Comparison of ENCODE assay signal across 24 cellular contexts in the genomic region with DNA sequence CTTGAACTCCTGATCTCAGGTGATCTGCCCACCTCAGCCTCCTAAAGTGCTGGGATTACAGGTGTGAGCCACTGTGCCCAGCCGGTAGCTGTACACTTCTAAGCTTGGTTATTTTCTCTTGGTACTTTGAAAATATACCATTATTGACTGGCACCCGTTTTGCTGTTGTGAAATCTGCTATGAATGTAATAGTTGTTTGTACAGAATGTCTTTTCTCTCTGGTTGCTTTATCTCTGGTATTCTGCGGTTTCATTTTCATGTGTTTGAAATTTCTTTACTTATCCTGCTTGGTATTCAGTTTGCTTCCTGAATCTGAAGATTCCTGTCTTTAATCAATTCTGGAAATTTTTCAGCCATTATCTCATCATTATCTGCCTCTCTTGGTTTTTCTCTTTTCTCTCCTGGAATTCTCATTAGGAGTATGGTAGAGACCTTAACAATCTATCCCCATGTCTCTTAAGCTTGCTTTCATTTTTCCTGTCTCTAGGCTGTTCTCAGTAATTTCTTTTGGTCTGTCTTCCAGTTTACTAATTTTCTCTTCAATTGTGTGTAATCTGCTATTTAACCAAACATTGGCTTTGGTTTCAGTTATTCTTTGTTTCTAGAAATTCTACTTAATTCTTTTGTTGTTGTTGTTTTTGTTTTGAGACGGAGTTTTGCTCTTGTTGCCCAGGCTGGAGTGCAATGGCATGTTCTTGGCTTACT. TPM values are rescaled to one million over a fixed set of nuclear protein-coding genes. Genes with fewer than 3 reads are reported as not detected.
DNase-seq lines count a peak whose midpoint lies in the region; ATAC-seq and TF ChIP-seq lines count a peak whose summit lies in the region.
"Had no signal": no experiment of that assay in that cellular context is flagged by ENCODE, and none has a peak within 500 bp of the region (broad histone marks: within the 10 kb centered on the region; RNA-seq: fewer than 3 reads in every experiment).

No MANE protein-coding gene starts in this region.

- no peaks in the 10 kb centered on the region for H3K27me3 ChIP-seq in SK-N-SH (ENCODE audit: insufficient read depth)
- no peaks in the 10 kb centered on the region for H3K27me3 ChIP-seq in CD4-positive, alpha-beta T cell (ENCODE audit: control insufficient read depth, insufficient read depth, low read length)
- no peaks in the 10 kb centered on the region for H3K27me3 ChIP-seq in aorta (ENCODE audit: control insufficient read depth in 1 of 2, insufficient read depth in 2 of 2, low read length in 1 of 2)
- H3K27me3 ChIP-seq: SJCRH30 had no signal

- H3K4me3 Mint-ChIP-seq in CD4-positive, alpha-beta T cell, result peak overlapping the region; percentile 11
- H3K4me3 Mint-ChIP-seq: B cell had no signal

- no peaks in the 10 kb centered on the region for H3K27me3 Mint-ChIP-seq in CD4-positive, alpha-beta T cell
- H3K27me3 Mint-ChIP-seq: B cell; CD8-positive, alpha-beta memory T cell had no signal

- H3K36me3 ChIP-seq in SK-N-SH (replicated peaks in 1 of 2; ENCODE audit: control insufficient read depth in 1 of 2, insufficient read depth in 2 of 2, low read length in 1 of 2) (peaks cover 0 to 18% of the 10 kb centered on the region in 2 experiments), aorta (ENCODE audit: control insufficient read depth in 1 of 2, insufficient read depth in 2 of 2, low read length in 1 of 2) (no peaks in the 10 kb centered on the region)

- peaks cover 20% of the 10 kb centered on the region for H3K79me2 ChIP-seq in SK-N-SH (ENCODE audit: insufficient read depth)

- H3K9me2 ChIP-seq in SK-N-SH, result no peaks in the 10 kb centered on the region

- peaks cover 8% of the 10 kb centered on the region for H4K20me1 ChIP-seq in SK-N-SH (ENCODE audit: insufficient read depth)

- ATAC-seq in SK-N-SH treated with all-trans-retinoic acid at 6 μM for 48 hours (no peak), aorta (ENCODE audit: low FRiP score) (no peak), GM19328 (IDR thresholded peaks at IDR 0.05; ENCODE audit: unreplicated experiment) (no peak)
- no peak for ATAC-seq in CD4-positive, alpha-beta T cell (ENCODE audit: poor library complexity)
- ATAC-seq: Right ventricle myocardium inferior had no signal

- no peak overlapping the region for H3K4me3 ChIP-seq in SK-N-SH (ENCODE audit: low read depth in 2 of 2, low read length in 1 of 2)
- no peak overlapping the region for H3K4me3 ChIP-seq in aorta (ENCODE audit: low read length in 2 of 2)
- H3K4me3 ChIP-seq: PC-9, SJCRH30 had no signal

- H3K9me3 Mint-ChIP-seq in CD4-positive, alpha-beta T cell, result no peaks in the 10 kb centered on the region
- H3K9me3 Mint-ChIP-seq: CD8-positive, alpha-beta memory T cell had no signal

- POLR2A ChIA-PET in SK-N-SH (lab: Yijun Ruan, JAX), result no interaction called here
- POLR2A ChIA-PET in CD4-positive, alpha-beta T cell (lab: Charles Lee), result no interaction called here

- no peak for DNase-seq in SK-N-SH
- DNase-seq in CD4-positive, alpha-beta T cell, result no peak
- DNase-seq in amniotic epithelial cell (ENCODE audit: low read depth), result peak; percentile 94
- DNase-seq in fibroblast of gingiva (ENCODE audit: low read depth), result peak; percentile 26
- DNase-seq in NCI-H187 (lab: John Stamatoyannopoulos, UW), result no peak
- no peak for DNase-seq in aorta
- DNase-seq: Calu3; CD8-positive, alpha-beta memory T cell; DMS79 treated with DMSO at 0.1 percent for 48 hours; GF-D8; KBM-7; MV-4-11; NCI-H1105; NCI-H2029; NCI-H446 treated with DMSO at 0.1 percent for 48 hours; NCI-H526; PC-9; SJCRH30 had no signal

- intact Hi-C loops in CD4-positive, alpha-beta T cell (cut with DNase I, micrococcal nuclease), result loop anchor here in 1 of 2 experiments (5.0 kb wide), 1 partner anchor 655 kb away; a partner anchor contains a TSS
- intact Hi-C loops in aorta (cut with DNase I), result no loop called here

- H3K27ac Mint-ChIP-seq in CD4-positive, alpha-beta T cell, result no peak overlapping the region
- H3K27ac Mint-ChIP-seq: B cell had no signal

- H3K4me1 ChIP-seq in SK-N-SH (ENCODE audit: control insufficient read depth in 1 of 2, insufficient read depth in 2 of 2, low read depth in 1 of 2, low read length in 1 of 2) (peaks cover 0 to 2% of the 10 kb centered on the region in 2 experiments; a peak in 1 of 4 replicates), aorta (ENCODE audit: control insufficient read depth in 1 of 2, insufficient read depth in 2 of 2, low read length in 2 of 2) (peaks cover 0 to 2% of the 10 kb centered on the region in 2 donors)

- no peak overlapping the region for H3K9ac ChIP-seq in SK-N-SH

- no peak for TF ChIP-seq EP300 in SK-N-SH (IDR thresholded peaks at IDR 0.05; ENCODE audit: borderline replicate concordance in 1 of 2, low read depth in 1 of 2, low read length in 1 of 2)

- TF ChIP-seq RAD21 in SK-N-SH (IDR thresholded peaks at IDR 0.05; ENCODE audit: low read length), result no peak

- peaks cover 17% of the 10 kb centered on the region for H3K36me3 Mint-ChIP-seq in CD4-positive, alpha-beta T cell (ENCODE audit: low read depth)

- H3K4me1 Mint-ChIP-seq in CD4-positive, alpha-beta T cell (ENCODE audit: low read depth), result peaks cover 19% of the 10 kb centered on the region

- peaks cover 5% of the 10 kb centered on the region; the same call in 1 of the 2 replicates for H3K9me3 ChIP-seq in SK-N-SH
- H3K9me3 ChIP-seq in CD4-positive, alpha-beta T cell (ENCODE audit: control insufficient read depth, low read length), result no peaks in the 10 kb centered on the region
- no peaks in the 10 kb centered on the region for H3K9me3 ChIP-seq in aorta (ENCODE audit: control insufficient read depth, low read length)
- H3K9me3 ChIP-seq: SJCRH30 had no signal

- no peak for TF ChIP-seq CTCF in SK-N-SH (IDR thresholded peaks at IDR 0.05)
- TF ChIP-seq CTCF in CD4-positive, alpha-beta T cell (IDR thresholded peaks at IDR 0.05), result no peak

- no peak overlapping the region for H2AFZ ChIP-seq in SK-N-SH (ENCODE audit: low read depth)
- H2AFZ ChIP-seq: PC-9 had no signal

- WGBS in SK-N-SH (ENCODE audit: low lambda C conversion rate), result 94% methylated on average over 4 of the region's 4 CpGs
- 98 to 99% methylated on average over 4 of the region's 4 CpGs for WGBS in aorta, 2 donors

- no peak overlapping the region for H3K4me2 ChIP-seq in SK-N-SH
- H3K4me2 ChIP-seq: PC-9 had no signal

- peaks cover 14% of the 10 kb centered on the region for H3F3A ChIP-seq in SK-N-SH (replicated peaks; ENCODE audit: insufficient read depth)

- H3K27ac ChIP-seq in SK-N-SH (ENCODE audit: low read depth in 2 of 2, low read length in 1 of 2), result no peak overlapping the region
- H3K27ac ChIP-seq in CD4-positive, alpha-beta T cell (ENCODE audit: low read depth, low read length), result no peak overlapping the region
- H3K27ac ChIP-seq in aorta (ENCODE audit: low read depth in 1 of 2, low read length in 2 of 2), result no peak overlapping the region
- H3K27ac ChIP-seq: 22Rv1, C4-2B, PC-9, SJCRH30 had no signal

- CTCF ChIA-PET in SK-N-SH (lab: Yijun Ruan, JAX), result no interaction called here
- CTCF ChIA-PET in CD4-positive, alpha-beta T cell (lab: Charles Lee), result no interaction called here

TF ChIP-seq in SK-N-SH treated with all-trans-retinoic acid at 6 μM for 48 hours, 23 proteins besides CTCF, POLR2A, EP300 and RAD21:
- TF ChIP-seq ISL1 (CRISPR knock-in tag; IDR thresholded peaks at IDR 0.05) (no peak), ZFP30 (CRISPR knock-in tag; IDR thresholded peaks at IDR 0.05) (peak; percentile 98)
TF ChIP-seq in SK-N-SH treated with all-trans-retinoic acid at 6 μM for 48 hours: peak in this region for 1.

TF ChIP-seq in SK-N-SH, 30 proteins besides CTCF, POLR2A, EP300 and RAD21 (continues in another document):
- TF ChIP-seq EZH2phosphoT487 (IDR thresholded peaks at IDR 0.05; ENCODE audit: borderline replicate concordance, low read depth) (no peak), RFX5 (IDR thresholded peaks at IDR 0.05; ENCODE audit: low read length) (no peak), SMC3 (IDR thresholded peaks at IDR 0.05; ENCODE audit: low read depth, low read length) (no peak), MXI1 (IDR thresholded peaks at IDR 0.05; ENCODE audit: low read depth, low read length) (no peak), TAF1 (IDR thresholded peaks at IDR 0.05; ENCODE audit: borderline replicate concordance, low read depth, low read length) (no peak)
- TF ChIP-seq, protein P1, sequence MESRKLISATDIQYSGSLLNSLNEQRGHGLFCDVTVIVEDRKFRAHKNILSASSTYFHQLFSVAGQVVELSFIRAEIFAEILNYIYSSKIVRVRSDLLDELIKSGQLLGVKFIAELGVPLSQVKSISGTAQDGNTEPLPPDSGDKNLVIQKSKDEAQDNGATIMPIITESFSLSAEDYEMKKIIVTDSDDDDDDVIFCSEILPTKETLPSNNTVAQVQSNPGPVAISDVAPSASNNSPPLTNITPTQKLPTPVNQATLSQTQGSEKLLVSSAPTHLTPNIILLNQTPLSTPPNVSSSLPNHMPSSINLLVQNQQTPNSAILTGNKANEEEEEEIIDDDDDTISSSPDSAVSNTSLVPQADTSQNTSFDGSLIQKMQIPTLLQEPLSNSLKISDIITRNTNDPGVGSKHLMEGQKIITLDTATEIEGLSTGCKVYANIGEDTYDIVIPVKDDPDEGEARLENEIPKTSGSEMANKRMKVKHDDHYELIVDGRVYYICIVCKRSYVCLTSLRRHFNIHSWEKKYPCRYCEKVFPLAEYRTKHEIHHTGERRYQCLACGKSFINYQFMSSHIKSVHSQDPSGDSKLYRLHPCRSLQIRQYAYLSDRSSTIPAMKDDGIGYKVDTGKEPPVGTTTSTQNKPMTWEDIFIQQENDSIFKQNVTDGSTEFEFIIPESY (IDR thresholded peaks at IDR 0.05; ENCODE audit: borderline replicate concordance, low read depth), result no peak
- TF ChIP-seq, protein P2, sequence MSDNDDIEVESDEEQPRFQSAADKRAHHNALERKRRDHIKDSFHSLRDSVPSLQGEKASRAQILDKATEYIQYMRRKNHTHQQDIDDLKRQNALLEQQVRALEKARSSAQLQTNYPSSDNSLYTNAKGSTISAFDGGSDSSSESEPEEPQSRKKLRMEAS (IDR thresholded peaks at IDR 0.05; ENCODE audit: low read depth), result no peak

RNA-seq across cellular contexts. Expression of a gene that starts 2.8 kb away (rescaled TPM):
- polyA plus RNA-seq in SK-N-SH (2012; rRNA removed) (27.9 and 28.8 TPM in 2 replicates), aorta (10 to 100 TPM; 14.2 to 18.3 TPM)
- 36.1 and 40.8 TPM in 2 replicates for polyA plus RNA-seq in SK-N-SH (2012; cell fraction: cytosol; rRNA removed)
- 11.3 and 21.3 TPM in 2 replicates for polyA plus RNA-seq in SK-N-SH (2012; cell fraction: nucleus; rRNA removed)
- total RNA-seq in CD4-positive, alpha-beta T cell, result 10 to 100 TPM; 36.2 to 41.7 TPM
- total RNA-seq in aorta, result 10 to 100 TPM; 56.0 to 59.5 TPM

RNA-seq across cellular contexts. Expression of a gene that starts 24.6 kb away (rescaled TPM):
- polyA plus RNA-seq in SK-N-SH (2012; rRNA removed) (15.5 and 20.6 TPM in 2 replicates), aorta (10 to 100 TPM; 11.5 to 15.3 TPM)
- polyA plus RNA-seq in SK-N-SH (2012; cell fraction: cytosol; rRNA removed), result 27.4 and 31.1 TPM in 2 replicates
- 4.9 and 7.4 TPM in 2 replicates for polyA plus RNA-seq in SK-N-SH (2012; cell fraction: nucleus; rRNA removed)
- total RNA-seq in CD4-positive, alpha-beta T cell, result 10 to 100 TPM; 13.3 to 13.9 TPM
- 10 to 100 TPM; 13.6 to 16.7 TPM for total RNA-seq in aorta

RNA-seq across cellular contexts. Expression of a gene that starts 24.8 kb away (rescaled TPM):
- polyA plus RNA-seq in SK-N-SH (2012; rRNA removed) (2.6 and 3.0 TPM in 2 replicates), aorta (1 to 10 TPM; 1.4 to 1.8 TPM)
- polyA plus RNA-seq in SK-N-SH (2012; cell fraction: cytosol; rRNA removed), result 4.3 and 5.2 TPM in 2 replicates
- 0.50 and 0.89 TPM in 2 replicates for polyA plus RNA-seq in SK-N-SH (2012; cell fraction: nucleus; rRNA removed)
- under 1 TPM; 0.36 to 0.64 TPM for total RNA-seq in CD4-positive, alpha-beta T cell
- total RNA-seq in aorta, result 1 to 10 TPM in 1 of 2 donors, under 1 TPM in 1; 0.84 to 1.4 TPM

Comparison
In these comparisons a context has a peak if more than half of its experiments do, and no peak if none do; other contexts are left out.
1. DNase-seq: peak in amniotic epithelial cell (single experiment) and fibroblast of gingiva (single experiment); none in SK-N-SH (single experiment), CD4-positive, alpha-beta T cell (0 of 10), NCI-H187 (0 of 2) and aorta (0 of 2).